Comparison of ENCODE assay signal across 1 cellular context in the genomic region with DNA sequence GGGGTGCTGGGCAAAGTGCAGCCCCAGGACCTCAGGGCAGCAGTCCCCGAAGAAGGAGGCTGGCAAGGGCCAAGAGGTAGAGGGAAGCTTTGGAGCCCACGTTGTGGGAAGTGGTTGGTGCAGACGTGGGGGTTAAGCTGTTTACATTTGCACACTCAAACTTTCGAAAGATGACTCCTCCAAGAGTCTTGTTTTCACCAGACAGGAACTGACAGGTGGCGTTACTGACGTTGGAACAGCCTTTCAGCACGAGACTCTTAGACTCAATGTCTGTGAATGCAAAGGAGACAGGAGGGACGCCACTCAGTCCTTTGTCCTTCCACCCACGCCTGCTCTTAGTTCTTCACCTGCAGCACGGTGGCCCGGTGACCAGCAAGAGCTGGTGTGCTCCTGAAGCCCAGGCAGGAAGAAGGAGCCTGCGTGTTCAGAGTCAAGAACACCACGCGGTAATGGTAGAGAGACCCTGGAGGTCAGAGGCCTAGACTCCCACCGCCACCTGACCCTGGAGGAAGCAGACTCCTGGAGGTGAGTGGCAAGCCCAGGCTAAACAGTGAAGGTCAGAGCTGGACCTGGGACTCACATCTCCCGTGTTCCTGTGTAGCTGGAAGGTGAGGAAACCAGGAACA.
TF ChIP-seq lines count a peak whose summit lies in the region.

No MANE protein-coding gene starts in this region.

TF ChIP-seq in HepG2, 621 proteins besides CTCF, POLR2A, EP300 and RAD21 (continued from another document):
- TF ChIP-seq, protein P1, sequence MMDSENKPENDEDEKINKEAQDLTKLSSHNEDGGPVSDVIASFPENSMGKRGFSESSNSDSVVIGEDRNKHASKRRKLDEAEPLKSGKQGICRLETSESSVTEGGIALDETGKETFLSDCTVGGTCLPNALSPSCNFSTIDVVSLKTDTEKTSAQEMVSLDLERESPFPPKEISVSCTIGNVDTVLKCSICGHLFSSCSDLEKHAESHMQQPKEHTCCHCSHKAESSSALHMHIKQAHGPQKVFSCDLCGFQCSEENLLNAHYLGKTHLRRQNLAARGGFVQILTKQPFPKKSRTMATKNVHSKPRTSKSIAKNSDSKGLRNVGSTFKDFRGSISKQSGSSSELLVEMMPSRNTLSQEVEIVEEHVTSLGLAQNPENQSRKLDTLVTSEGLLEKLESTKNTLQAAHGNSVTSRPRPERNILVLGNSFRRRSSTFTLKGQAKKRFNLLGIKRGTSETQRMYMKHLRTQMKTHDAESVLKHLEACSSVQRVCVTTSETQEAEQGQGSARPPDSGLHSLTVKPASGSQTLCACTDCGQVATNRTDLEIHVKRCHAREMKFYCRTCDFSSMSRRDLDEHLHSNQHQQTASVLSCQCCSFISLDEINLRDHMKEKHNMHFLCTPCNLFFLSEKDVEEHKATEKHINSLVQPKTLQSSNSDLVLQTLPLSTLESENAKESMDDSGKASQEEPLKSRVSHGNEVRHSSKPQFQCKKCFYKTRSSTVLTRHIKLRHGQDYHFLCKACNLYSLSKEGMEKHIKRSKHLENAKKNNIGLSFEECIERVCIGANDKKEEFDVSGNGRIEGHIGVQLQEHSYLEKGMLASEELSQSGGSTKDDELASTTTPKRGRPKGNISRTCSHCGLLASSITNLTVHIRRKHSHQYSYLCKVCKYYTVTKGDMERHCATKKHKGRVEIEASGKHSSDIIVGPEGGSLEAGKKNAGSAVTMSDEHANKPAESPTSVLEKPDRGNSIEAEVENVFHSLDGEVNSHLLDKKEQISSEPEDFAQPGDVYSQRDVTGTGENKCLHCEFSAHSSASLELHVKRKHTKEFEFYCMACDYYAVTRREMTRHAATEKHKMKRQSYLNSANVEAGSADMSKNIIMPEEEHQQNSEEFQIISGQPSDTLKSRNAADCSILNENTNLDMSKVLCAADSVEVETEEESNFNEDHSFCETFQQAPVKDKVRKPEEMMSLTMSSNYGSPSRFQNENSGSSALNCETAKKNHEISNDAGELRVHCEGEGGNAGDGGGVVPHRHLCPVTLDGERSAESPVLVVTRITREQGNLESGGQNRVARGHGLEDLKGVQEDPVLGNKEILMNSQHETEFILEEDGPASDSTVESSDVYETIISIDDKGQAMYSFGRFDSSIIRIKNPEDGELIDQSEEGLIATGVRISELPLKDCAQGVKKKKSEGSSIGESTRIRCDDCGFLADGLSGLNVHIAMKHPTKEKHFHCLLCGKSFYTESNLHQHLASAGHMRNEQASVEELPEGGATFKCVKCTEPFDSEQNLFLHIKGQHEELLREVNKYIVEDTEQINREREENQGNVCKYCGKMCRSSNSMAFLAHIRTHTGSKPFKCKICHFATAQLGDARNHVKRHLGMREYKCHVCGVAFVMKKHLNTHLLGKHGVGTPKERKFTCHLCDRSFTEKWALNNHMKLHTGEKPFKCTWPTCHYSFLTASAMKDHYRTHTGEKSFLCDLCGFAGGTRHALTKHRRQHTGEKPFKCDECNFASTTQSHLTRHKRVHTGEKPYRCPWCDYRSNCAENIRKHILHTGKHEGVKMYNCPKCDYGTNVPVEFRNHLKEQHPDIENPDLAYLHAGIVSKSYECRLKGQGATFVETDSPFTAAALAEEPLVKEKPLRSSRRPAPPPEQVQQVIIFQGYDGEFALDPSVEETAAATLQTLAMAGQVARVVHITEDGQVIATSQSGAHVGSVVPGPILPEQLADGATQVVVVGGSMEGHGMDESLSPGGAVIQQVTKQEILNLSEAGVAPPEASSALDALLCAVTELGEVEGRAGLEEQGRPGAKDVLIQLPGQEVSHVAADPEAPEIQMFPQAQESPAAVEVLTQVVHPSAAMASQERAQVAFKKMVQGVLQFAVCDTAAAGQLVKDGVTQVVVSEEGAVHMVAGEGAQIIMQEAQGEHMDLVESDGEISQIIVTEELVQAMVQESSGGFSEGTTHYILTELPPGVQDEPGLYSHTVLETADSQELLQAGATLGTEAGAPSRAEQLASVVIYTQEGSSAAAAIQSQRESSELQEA (CRISPR knock-in tag; IDR thresholded peaks at IDR 0.05; ENCODE audit: not compliant biosample characterization), result no peak
- TF ChIP-seq ZNF138 (CRISPR knock-in tag; IDR thresholded peaks at IDR 0.05; ENCODE audit: low read depth) (no peak), MAFK (conservative IDR thresholded peaks at IDR 0.05 in 1 of 2, IDR thresholded peaks at IDR 0.05 in 1 of 2; ENCODE audit: low read length in 2 of 2) (no peak), PRPF4 (IDR thresholded peaks at IDR 0.05; ENCODE audit: low read depth, low read length, poor library complexity, severe bottlenecking) (no peak)
- TF ChIP-seq, protein P2, sequence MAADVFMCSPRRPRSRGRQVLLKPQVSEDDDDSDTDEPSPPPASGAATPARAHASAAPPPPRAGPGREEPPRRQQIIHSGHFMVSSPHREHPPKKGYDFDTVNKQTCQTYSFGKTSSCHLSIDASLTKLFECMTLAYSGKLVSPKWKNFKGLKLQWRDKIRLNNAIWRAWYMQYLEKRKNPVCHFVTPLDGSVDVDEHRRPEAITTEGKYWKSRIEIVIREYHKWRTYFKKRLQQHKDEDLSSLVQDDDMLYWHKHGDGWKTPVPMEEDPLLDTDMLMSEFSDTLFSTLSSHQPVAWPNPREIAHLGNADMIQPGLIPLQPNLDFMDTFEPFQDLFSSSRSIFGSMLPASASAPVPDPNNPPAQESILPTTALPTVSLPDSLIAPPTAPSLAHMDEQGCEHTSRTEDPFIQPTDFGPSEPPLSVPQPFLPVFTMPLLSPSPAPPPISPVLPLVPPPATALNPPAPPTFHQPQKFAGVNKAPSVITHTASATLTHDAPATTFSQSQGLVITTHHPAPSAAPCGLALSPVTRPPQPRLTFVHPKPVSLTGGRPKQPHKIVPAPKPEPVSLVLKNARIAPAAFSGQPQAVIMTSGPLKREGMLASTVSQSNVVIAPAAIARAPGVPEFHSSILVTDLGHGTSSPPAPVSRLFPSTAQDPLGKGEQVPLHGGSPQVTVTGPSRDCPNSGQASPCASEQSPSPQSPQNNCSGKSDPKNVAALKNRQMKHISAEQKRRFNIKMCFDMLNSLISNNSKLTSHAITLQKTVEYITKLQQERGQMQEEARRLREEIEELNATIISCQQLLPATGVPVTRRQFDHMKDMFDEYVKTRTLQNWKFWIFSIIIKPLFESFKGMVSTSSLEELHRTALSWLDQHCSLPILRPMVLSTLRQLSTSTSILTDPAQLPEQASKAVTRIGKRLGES (CRISPR knock-in tag; IDR thresholded peaks at IDR 0.05; ENCODE audit: borderline replicate concordance), result no peak
